Comparison of ENCODE assay signal across 8 cellular contexts in the genomic region with DNA sequence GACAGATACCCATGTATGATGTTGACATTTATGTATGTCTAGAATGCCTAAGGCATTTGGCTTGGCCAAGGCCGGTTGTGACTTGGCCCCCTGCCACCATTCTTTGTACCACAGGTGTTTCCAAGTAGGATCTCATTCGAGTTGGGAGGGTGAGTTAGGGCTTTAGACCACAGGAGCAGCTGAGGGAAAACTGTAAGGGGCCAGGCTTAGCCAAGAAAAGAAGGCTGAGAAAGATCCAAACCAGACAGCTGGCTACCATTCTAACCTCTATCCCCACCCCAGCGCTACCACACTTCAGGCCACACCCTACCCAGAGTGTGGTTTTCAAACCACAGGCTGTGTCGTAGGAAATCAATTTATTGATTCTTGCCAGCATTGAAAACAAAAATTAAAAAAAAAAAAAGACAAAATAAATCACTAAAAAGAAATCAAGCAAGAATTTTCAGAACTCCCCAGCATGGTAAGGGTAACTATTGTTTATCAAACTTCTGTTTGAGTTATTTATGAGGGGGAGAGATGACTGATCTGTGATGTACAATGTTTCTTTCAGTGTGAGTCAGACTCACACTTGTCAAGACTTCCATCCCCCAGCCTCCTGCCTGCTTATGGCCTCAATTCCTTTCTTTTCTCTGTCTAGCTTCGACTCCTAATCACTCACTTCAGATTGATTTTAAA. TPM values are rescaled to one million over a fixed set of nuclear protein-coding genes. Genes with fewer than 3 reads are reported as not detected.
A peak's percentile ranks its signal among the peaks of the same experiment; 100 is the strongest.
DNase-seq lines count a peak whose midpoint lies in the region; ATAC-seq, FAIRE-seq and TF ChIP-seq lines count a peak whose summit lies in the region.

No MANE protein-coding gene starts in this region.

- H3K4me3 ChIP-seq in fibroblast of the aortic adventitia (ENCODE audit: low read depth, low read length): no peak overlapping the region
- H3K4me3 ChIP-seq in small intestine (ENCODE audit: low read depth in 1 of 2, low read length in 2 of 2): no peak overlapping the region

- peak; percentile 93 for FAIRE-seq in GM18507 (lab: Jason Lieb, UNC)
- FAIRE-seq in small intestine (lab: Jason Lieb, UNC): no peak

- H3K9me3 ChIP-seq in KOPT-K1 (ENCODE audit: insufficient read depth, low read length, poor library complexity, severe bottlenecking): no peaks in the 10 kb centered on the region
- no peaks in the 10 kb centered on the region for H3K9me3 ChIP-seq in small intestine (ENCODE audit: control insufficient read depth, low read depth)

- TF ChIP-seq CTCF in fibroblast of the aortic adventitia (IDR thresholded peaks at IDR 0.05; ENCODE audit: insufficient read depth, low read length): no peak

- ATAC-seq in GM21786 (IDR thresholded peaks at IDR 0.05; ENCODE audit: unreplicated experiment): peak; percentile 75

- no peaks in the 10 kb centered on the region for H3K4me1 ChIP-seq in small intestine (ENCODE audit: control insufficient read depth in 2 of 2, insufficient read depth in 1 of 2, low read depth in 1 of 2, low read length in 1 of 2)

- H3K36me3 ChIP-seq in KOPT-K1 (ENCODE audit: insufficient read depth, low read length) (no peaks in the 10 kb centered on the region), small intestine (ENCODE audit: control insufficient read depth in 2 of 2, insufficient read depth in 2 of 2, low read length in 2 of 2) (no peaks in the 10 kb centered on the region)

- DNase-seq in GM18507 (ENCODE audit: extremely low spot score, insufficient read length, low read depth): no peak
- peak; percentile 61 for DNase-seq in activated CD4-positive, CD25-positive, alpha-beta regulatory T cell treated with anti-CD3 and anti-CD28 coated beads, Interleukin-2, amount 50 U/mL, for 72 hours
- peak; percentile 81 for DNase-seq in fibroblast of the aortic adventitia (ENCODE audit: low read depth)
- no peak for DNase-seq in small intestine
- no peak for DNase-seq in NCI-H1930 (lab: John Stamatoyannopoulos, UW)
- DNase-seq in midbrain (lab: John Stamatoyannopoulos, UW): no peak

- H3K27me3 ChIP-seq in small intestine (ENCODE audit: control insufficient read depth in 2 of 2, insufficient read depth in 2 of 2, low read length in 2 of 2): no peaks in the 10 kb centered on the region

- H3K27ac ChIP-seq in KOPT-K1 (ENCODE audit: low read depth, low read length, poor library complexity, severe bottlenecking) (peak overlapping the region; percentile 47), small intestine (ENCODE audit: low read depth in 1 of 2, low read length in 1 of 2) (peak overlapping the region in 1 of 2 donors; percentile 64)

- WGBS in small intestine, 3 donors: 4 to 20% (median 14%) methylated on average over 5 of the region's 5 CpGs

RNA-seq across cellular contexts. Expression of a gene that starts 9.9 kb away (rescaled TPM):
- 5,524 and 12,062 TPM in 2 replicates for total RNA-seq in fibroblast of the aortic adventitia (ENCODE audit: low replicate concordance)
- 1,000 to 10,000 TPM; 3,848 to 6,707 (median 4,907) TPM for polyA plus RNA-seq in small intestine

RNA-seq across cellular contexts. Expression of a gene that starts 59.7 kb away (rescaled TPM):
- total RNA-seq in fibroblast of the aortic adventitia (ENCODE audit: low replicate concordance): not detected in 2 replicates
- polyA plus RNA-seq in small intestine: not detected

Comparison
In these comparisons a context has a peak if more than half of its experiments do, and no peak if none do; other contexts are left out.
1. DNase-seq: peak in activated CD4-positive, CD25-positive, alpha-beta regulatory T cell treated with anti-CD3 and anti-CD28 coated beads, Interleukin-2, amount 50 U/mL, for 72 hours (single experiment) and fibroblast of the aortic adventitia (single experiment); none in GM18507 (single experiment), small intestine (single experiment), NCI-H1930 (0 of 2) and midbrain (single experiment).